9 cellular contexts compared by ENCODE assay signal in genomic region chr1:88180449-88181108, GRCh38.
A peak's percentile ranks its signal among the peaks of the same experiment; 100 is the strongest.
DNase-seq lines count a peak whose midpoint lies in the region; ATAC-seq, FAIRE-seq and TF ChIP-seq lines count a peak whose summit lies in the region.
"Had no signal": no experiment of that assay in that cellular context is flagged by ENCODE, and none has a peak within 500 bp of the region (broad histone marks: within the 10 kb centered on the region; RNA-seq: fewer than 3 reads in every experiment).

No MANE protein-coding gene starts in this region.

- H2AK5ac ChIP-seq in H1 (ENCODE audit: low read depth, low read length), result no peak overlapping the region

- no peak overlapping the region for H3K23ac ChIP-seq in H1 (ENCODE audit: insufficient read length)

- no peak overlapping the region for H3K4me3 Mint-ChIP-seq in Caco-2 (ENCODE audit: unreplicated experiment)
- no peak overlapping the region for H3K4me3 Mint-ChIP-seq in mesothelial cell of epicardium
- H3K4me3 Mint-ChIP-seq: dendritic cell treated with granulocyte-macrophage colony-stimulating factor and Interleukin-4, amounts not matched to agents 40 ng/mL and 50 ng/mL, for 4 days had no signal

- no peaks in the 10 kb centered on the region for H3K79me2 ChIP-seq in H1 (ENCODE audit: control insufficient read depth in 1 of 2, insufficient read depth in 2 of 2, low read length in 2 of 2)

- H3K4ac ChIP-seq in H1 (replicated peaks; ENCODE audit: insufficient read length, low read depth, low read length), result no peak overlapping the region

- H2AFZ ChIP-seq in H1 (ENCODE audit: low read length), result peak overlapping the region; percentile 47; the same call in 1 of the 2 replicates

- no peaks in the 10 kb centered on the region for H3K79me1 ChIP-seq in H1 (ENCODE audit: low read depth, low read length)

- no peak overlapping the region for H4K5ac ChIP-seq in H1 (ENCODE audit: insufficient read length, low read depth, low read length)

- H3K27ac Mint-ChIP-seq in Caco-2 (ENCODE audit: unreplicated experiment) (no peak overlapping the region), mesothelial cell of epicardium (peak overlapping the region; percentile 6)
- H3K27ac Mint-ChIP-seq: dendritic cell treated with granulocyte-macrophage colony-stimulating factor and Interleukin-4, amounts not matched to agents 40 ng/mL and 50 ng/mL, for 4 days had no signal

- H3K36me3 ChIP-seq in Caco-2 (ENCODE audit: control insufficient read depth, insufficient read depth, low read length) (no peaks in the 10 kb centered on the region), H1 (ENCODE audit: control insufficient read depth in 2 of 4, insufficient read depth in 4 of 4, low read length in 3 of 4) (no peaks in the 10 kb centered on the region)

- H3K18ac ChIP-seq in H1 (ENCODE audit: extremely low read depth, low read length), result no peak overlapping the region

- ATAC-seq in GM19467 (IDR thresholded peaks at IDR 0.05; ENCODE audit: unreplicated experiment) (peak; percentile 95), HG03521 (IDR thresholded peaks at IDR 0.05; ENCODE audit: unreplicated experiment) (peak; percentile 99)

- intact Hi-C loops in Caco-2 (cut with micrococcal nuclease; ENCODE audit: unreplicated experiment), result loop anchor here (1.0 to 10.0 kb wide), 4 partner anchors 42 to 414 kb away; no protein-coding TSS in a partner anchor

- 48% methylated on average over 8 of the region's 8 CpGs; no CpG with 5 or more reads in 1 of the 2 experiments for whole genome bisulfite sequencing in H1 (ENCODE audit: extremely low coverage in 1 of 2, insufficient coverage in 1 of 2, insufficient read length in 1 of 2, insufficient replicate concordance in 2 of 2, low coverage in 1 of 2, low lambda C conversion rate in 2 of 2, missing lambda C conversion rate in 1 of 2), 2 experiments

- H2BK15ac ChIP-seq in H1 (ENCODE audit: low read length), result no peak overlapping the region

- H2BK5ac ChIP-seq in H1 (ENCODE audit: low read depth, low read length), result no peak overlapping the region

- TF ChIP-seq RAD21 in H1 (IDR thresholded peaks at IDR 0.05 in 1 of 2, conservative IDR thresholded peaks at IDR 0.05 in 1 of 2; ENCODE audit: low read depth in 2 of 2, low read length in 2 of 2), result peak; percentile 93 to 96

- no peaks in the 10 kb centered on the region for H3K23me2 ChIP-seq in H1 (ENCODE audit: low read depth, low read length)

- TF ChIP-seq EP300 in H1 (IDR thresholded peaks at IDR 0.05; ENCODE audit: borderline replicate concordance in 1 of 2, low read depth in 2 of 2, low read length in 2 of 2), result no peak

- no peak overlapping the region for H2BK120ac ChIP-seq in H1 (replicated peaks; ENCODE audit: low read depth, low read length)

- CTCF ChIA-PET in Caco-2 (lab: Charles Lee), result interaction anchor here (0.6 to 1.2 kb wide), 9 partner anchors 10 to 369 kb away, joined by 3 to 8 read pairs (median 4); no protein-coding TSS in a partner anchor
- CTCF ChIA-PET in H1 (lab: Charles Lee; ENCODE audit: partially characterized antibody), result interaction anchor here (0.6 to 2.8 kb wide), 27 partner anchors 9 to 887 kb away, joined by 3 to 31 read pairs (median 4); no protein-coding TSS in a partner anchor

- no peak overlapping the region for H3K9ac ChIP-seq in H1 (replicated peaks in 1 of 4; ENCODE audit: extremely low read depth in 1 of 4, low read depth in 3 of 4, low read length in 3 of 4)

- peak; percentile 80 for DNase-seq in Caco-2
- DNase-seq in NCI-H526 treated with DMSO at 0.1 percent for 48 hours (lab: John Stamatoyannopoulos, UW), result peak; percentile 82
- peak; percentile 4 to 27 for DNase-seq in activated CD4-positive, alpha-beta T cell treated with anti-CD3 and anti-CD28 coated beads, Interleukin-2, amount 50 U/mL, for 24 hours (ENCODE audit: low read depth in 1 of 2, low spot score in 1 of 2)
- DNase-seq in H1 (ENCODE audit: low read depth in 1 of 2, low spot score in 2 of 2), result peak; percentile 78 to 79
- DNase-seq in mesothelial cell of epicardium (ENCODE audit: low spot score in 2 of 2, unreplicated experiment in 2 of 2), result peak; percentile 49 to 72
- DNase-seq in stimulated activated CD8-positive, alpha-beta memory T cell treated with anti-CD3 and anti-CD28 coated beads, Interleukin-7, amount 100 ng/mL, for 24 hours (ENCODE audit: low read depth), result peak; percentile 12

- no peak overlapping the region for H3K14ac ChIP-seq in H1 (ENCODE audit: insufficient read length)

- H3K27ac ChIP-seq in H1 (ENCODE audit: low read depth, low read length), result no peak overlapping the region

- H3K27me3 Mint-ChIP-seq in Caco-2 (ENCODE audit: insufficient read depth, unreplicated experiment) (no peaks in the 10 kb centered on the region), mesothelial cell of epicardium (ENCODE audit: low read depth) (no peaks in the 10 kb centered on the region)

- H3K4me3 ChIP-seq in Caco-2 (ENCODE audit: low read depth, low read length), result no peak overlapping the region
- H3K4me3 ChIP-seq in H1 (ENCODE audit: extremely low read depth in 1 of 4, insufficient read depth in 2 of 4, low read depth in 3 of 4, low read length in 4 of 4), result no peak overlapping the region

- H3K4me2 ChIP-seq in H1 (ENCODE audit: insufficient read depth in 1 of 2, low read depth in 2 of 2, low read length in 2 of 2), result no peak overlapping the region

- no peaks in the 10 kb centered on the region for H3K9me3 Mint-ChIP-seq in Caco-2 (ENCODE audit: unreplicated experiment)
- H3K9me3 Mint-ChIP-seq in mesothelial cell of epicardium, result no peaks in the 10 kb centered on the region
- H3K9me3 Mint-ChIP-seq: dendritic cell treated with granulocyte-macrophage colony-stimulating factor and Interleukin-4, amounts not matched to agents 40 ng/mL and 50 ng/mL, for 4 days had no signal

- no peak overlapping the region for H4K91ac ChIP-seq in H1 (replicated peaks; ENCODE audit: insufficient read length, low read length)

- H3K56ac ChIP-seq in H1 (replicated peaks; ENCODE audit: insufficient read length, low read depth, low read length), result no peak overlapping the region

- no TSS peak for BruUV-seq in Caco-2 (replicated peaks; lab: Mats Ljungman, UMichigan)

- no peaks in the 10 kb centered on the region for H3K9me3 ChIP-seq in Caco-2
- H3K9me3 ChIP-seq in H1 (ENCODE audit: insufficient read depth in 2 of 2, low read depth in 1 of 2, low read length in 1 of 2), result no peaks in the 10 kb centered on the region

- peak; percentile 94 for FAIRE-seq in H1 (lab: Jason Lieb, UNC)

- no peaks in the 10 kb centered on the region for H4K20me1 ChIP-seq in H1 (replicated peaks in 1 of 2; ENCODE audit: control insufficient read depth in 1 of 2, insufficient read depth in 2 of 2, low read length in 2 of 2)

- H3K4me1 ChIP-seq in Caco-2 (peaks cover 29% of the 10 kb centered on the region), H1 (replicated peaks in 1 of 4; ENCODE audit: control insufficient read depth in 3 of 4, insufficient read depth in 4 of 4, low read length in 3 of 4) (no peaks in the 10 kb centered on the region)

- no peaks in the 10 kb centered on the region for H3K27me3 ChIP-seq in Caco-2 (replicated peaks; ENCODE audit: control insufficient read depth, insufficient read depth, low read length)
- no peaks in the 10 kb centered on the region for H3K27me3 ChIP-seq in H1 (replicated peaks in 1 of 4; ENCODE audit: control insufficient read depth in 3 of 4, extremely low read depth in 1 of 4, insufficient read depth in 3 of 4, low read length in 3 of 4)

- no peak overlapping the region for H2BK12ac ChIP-seq in H1 (ENCODE audit: low read depth, low read length)

- peak; percentile 81 to 85 for TF ChIP-seq CTCF in Caco-2 (IDR thresholded peaks at IDR 0.05; ENCODE audit: insufficient read depth in 1 of 2, low read depth in 1 of 2, low read length in 1 of 2, severe bottlenecking in 1 of 2, unreplicated experiment in 1 of 2)
- TF ChIP-seq CTCF in H1 (IDR thresholded peaks at IDR 0.05; ENCODE audit: control extremely low read depth in 1 of 3, insufficient read depth in 1 of 3, low read depth in 1 of 3, low read length in 3 of 3), result peak; percentile 90 to 99 (median 91)
- peak; percentile 64 for TF ChIP-seq CTCF in mesothelial cell of epicardium (IDR thresholded peaks at IDR 0.05; ENCODE audit: unreplicated experiment)

- H2BK20ac ChIP-seq in H1 (ENCODE audit: low read length), result no peak overlapping the region

- no peak overlapping the region for H4K8ac ChIP-seq in H1 (ENCODE audit: extremely low read depth, insufficient read depth, low read length)

- POLR2A ChIA-PET in Caco-2 (lab: Charles Lee), result no interaction called here
- POLR2A ChIA-PET in H1 (lab: Charles Lee; ENCODE audit: partially characterized antibody), result no interaction called here

- TF ChIP-seq POLR2A in H1 (IDR thresholded peaks at IDR 0.05; ENCODE audit: control extremely low read depth in 1 of 2, low read depth in 2 of 2, low read length in 2 of 2), result no peak

- H3K36me3 Mint-ChIP-seq in Caco-2 (ENCODE audit: insufficient read depth, unreplicated experiment) (no peaks in the 10 kb centered on the region), mesothelial cell of epicardium (no peaks in the 10 kb centered on the region)

- H3K4me1 Mint-ChIP-seq in Caco-2 (ENCODE audit: low read depth, unreplicated experiment) (peaks cover 26% of the 10 kb centered on the region), mesothelial cell of epicardium (peaks cover 17% of the 10 kb centered on the region)

TF ChIP-seq in H1, 55 proteins besides CTCF, POLR2A, EP300 and RAD21:
- TF ChIP-seq BRCA1 (IDR thresholded peaks at IDR 0.05; ENCODE audit: low read depth, low read length) (no peak), SP2 (IDR thresholded peaks at IDR 0.05; ENCODE audit: low read length) (no peak), MAX (IDR thresholded peaks at IDR 0.05) (no peak), SP1 (IDR thresholded peaks at IDR 0.05; ENCODE audit: low read depth, low read length) (no peak), JUN (IDR thresholded peaks at IDR 0.05; ENCODE audit: low read depth, low read length) (no peak), ASH2L (IDR thresholded peaks at IDR 0.05; ENCODE audit: low read length) (no peak), PHF8 (conservative IDR thresholded peaks at IDR 0.05; ENCODE audit: low read depth, low read length) (no peak), CBX8 (IDR thresholded peaks at IDR 0.05; ENCODE audit: borderline replicate concordance, low read depth, low read length) (no peak)

Comparison
In these comparisons a context has a peak if more than half of its experiments do, and no peak if none do; other contexts are left out.
1. DNase-seq: peak in every context shown above with its lines; median percentile 82 in NCI-H526 treated with DMSO at 0.1 percent for 48 hours; 80 in Caco-2; 78 in H1; 60 in mesothelial cell of epicardium; 16 in activated CD4-positive, alpha-beta T cell treated with anti-CD3 and anti-CD28 coated beads, Interleukin-2, amount 50 U/mL, for 24 hours; 12 in stimulated activated CD8-positive, alpha-beta memory T cell treated with anti-CD3 and anti-CD28 coated beads, Interleukin-7, amount 100 ng/mL, for 24 hours.